ENCODE assay signal across 17 cellular contexts in genomic region chr4:47741200-47741599, GRCh38.
DNase-seq lines count a peak whose midpoint lies in the region; ATAC-seq and TF ChIP-seq lines count a peak whose summit lies in the region.
"Had no signal": no experiment of that assay in that cellular context is flagged by ENCODE, and none has a peak within 500 bp of the region (broad histone marks: within the 10 kb centered on the region; RNA-seq: fewer than 3 reads in every experiment).

No MANE protein-coding gene starts in this region.

- ATAC-seq in GM19035 (IDR thresholded peaks at IDR 0.05; ENCODE audit: unreplicated experiment) (no peak), left ventricle myocardium superior (no peak)
- ATAC-seq: pancreas, PC-3 had no signal

- no peaks in the 10 kb centered on the region for H3K36me3 ChIP-seq in WERI-Rb-1
- H3K36me3 ChIP-seq: pancreas had no signal

- no peak overlapping the region for H3K27ac Mint-ChIP-seq in HFFc6
- H3K27ac Mint-ChIP-seq: brain had no signal

- peaks cover 14% of the 10 kb centered on the region for H3K27me3 Mint-ChIP-seq in HFFc6 (ENCODE audit: insufficient read depth)

- H3K4me1 Mint-ChIP-seq in HFFc6 (ENCODE audit: low read depth): peaks cover 12% of the 10 kb centered on the region; the same call in 1 of the 2 replicates
- H3K4me1 Mint-ChIP-seq: brain had no signal

- peaks cover 12% of the 10 kb centered on the region for H3K9me3 ChIP-seq in WERI-Rb-1 (ENCODE audit: severe bottlenecking)
- H3K9me3 ChIP-seq: pancreas had no signal

- peaks cover 13% of the 10 kb centered on the region for H3K9me3 Mint-ChIP-seq in HFFc6

- H3K27ac ChIP-seq in WERI-Rb-1: no peak overlapping the region
- H3K27ac ChIP-seq: C4-2B, dorsolateral prefrontal cortex, pancreas had no signal

- H3K4me3 Mint-ChIP-seq in HFFc6: no peak overlapping the region
- H3K4me3 Mint-ChIP-seq: brain had no signal

- no peak for TF ChIP-seq CTCF in HFFc6 (IDR thresholded peaks at IDR 0.05)
- TF ChIP-seq CTCF in epithelial cell of esophagus (IDR thresholded peaks at IDR 0.05; ENCODE audit: insufficient read depth, low read depth, low read length, missing control alignments): no peak
- TF ChIP-seq CTCF in WERI-Rb-1 (IDR thresholded peaks at IDR 0.05; ENCODE audit: low read depth, low read length): no peak

- intact Hi-C loops in left ventricle myocardium superior (cut with micrococcal nuclease): loop anchor here (10.0 kb wide), 1 partner anchor 84 kb away; no protein-coding TSS in a partner anchor

- H3K4me3 ChIP-seq in epithelial cell of esophagus (ENCODE audit: low read length): no peak overlapping the region
- H3K4me3 ChIP-seq in skeletal muscle cell (ENCODE audit: low read depth, low read length): no peak overlapping the region
- no peak overlapping the region for H3K4me3 ChIP-seq in WERI-Rb-1 (ENCODE audit: low read depth, low read length)
- H3K4me3 ChIP-seq: dorsolateral prefrontal cortex, pancreas had no signal

- no peaks in the 10 kb centered on the region for H3K27me3 ChIP-seq in WERI-Rb-1 (ENCODE audit: insufficient read depth, low read depth, severe bottlenecking)
- H3K27me3 ChIP-seq: dorsolateral prefrontal cortex, pancreas had no signal

- H3K36me3 Mint-ChIP-seq in HFFc6 (ENCODE audit: low read depth): no peaks in the 10 kb centered on the region; the same call in 1 of the 2 replicates
- H3K36me3 Mint-ChIP-seq: brain had no signal

- DNase-seq in HFFc6 (peak; percentile 3), NOMO-1 treated with DMSO at 0.1 percent for 48 hours (lab: John Stamatoyannopoulos, UW; ENCODE audit: unreplicated experiment) (peak; percentile 91), epithelial cell of esophagus (ENCODE audit: low read depth) (peak; percentile 80), skeletal muscle cell (ENCODE audit: low read depth) (peak; percentile 10), WERI-Rb-1 (no peak), left ventricle myocardium superior (no peak)
- DNase-seq: activated naive CD4-positive, alpha-beta T cell treated with anti-CD3 and anti-CD28 coated beads, Interleukin-2, amount 50 U/mL, for 16 hours; dorsolateral prefrontal cortex; KG1; NCI-H187 treated with DMSO at 0.1 percent for 48 hours; NCI-H510A treated with DMSO at 0.1 percent for 48 hours; pancreas; PC-3; stimulated activated CD4-positive, alpha-beta T cell treated with anti-CD3 and anti-CD28 coated beads, Interleukin-4, amount 100 ng/mL, for 4 hours had no signal

Comparison
In these comparisons a context has a peak if more than half of its experiments do, and no peak if none do; other contexts are left out.
1. DNase-seq: peak in HFFc6 (single experiment), NOMO-1 treated with DMSO at 0.1 percent for 48 hours (single experiment), epithelial cell of esophagus (single experiment) and skeletal muscle cell (single experiment); none in WERI-Rb-1 (single experiment) and left ventricle myocardium superior (single experiment).